ENCODE assay signal across 18 cellular contexts in the genomic region with DNA sequence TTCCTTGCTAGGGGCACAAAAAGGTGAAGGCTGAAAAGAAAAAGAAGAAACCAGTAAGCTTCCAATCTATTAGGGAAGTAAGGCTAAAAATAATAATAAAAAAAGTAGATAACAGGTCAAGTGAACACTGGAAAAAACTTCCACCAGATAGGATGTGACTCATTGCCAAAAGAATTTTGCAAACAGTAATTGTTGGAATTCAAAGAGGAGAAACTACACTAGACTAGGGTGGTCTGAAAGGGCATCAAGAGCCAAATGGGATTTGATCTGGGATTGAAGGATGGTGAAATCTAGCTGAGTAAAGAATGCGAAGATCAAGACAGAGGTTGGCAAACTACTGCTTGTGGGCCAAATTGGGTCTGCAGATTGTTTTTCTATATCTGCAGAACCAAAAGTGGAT. TPM values are rescaled to one million over a fixed set of nuclear protein-coding genes. Genes with fewer than 3 reads are reported as not detected.
A peak's percentile ranks its signal among the peaks of the same experiment; 100 is the strongest.
DNase-seq lines count a peak whose midpoint lies in the region; ATAC-seq, FAIRE-seq and TF ChIP-seq lines count a peak whose summit lies in the region.
"Had no signal": no experiment of that assay in that cellular context is flagged by ENCODE, and none has a peak within 500 bp of the region (broad histone marks: within the 10 kb centered on the region; RNA-seq: fewer than 3 reads in every experiment).

No MANE protein-coding gene starts in this region.

- in situ Hi-C loops in mammary epithelial cell (cut with MboI; ENCODE audit: low sequenced_read_pairs in 2 of 2): no loop called here

- peak overlapping the region; percentile 18 for H3K4me2 ChIP-seq in mammary epithelial cell (ENCODE audit: insufficient read depth, low read depth, low read length)
- H3K4me2 ChIP-seq in keratinocyte (ENCODE audit: control insufficient read depth, extremely low read depth, insufficient read depth, low read depth, low read length): peak overlapping the region; percentile 40

- 100% methylated on average over 1 of the region's 1 CpG for WGBS in mammary epithelial cell (ENCODE audit: low coverage, missing lambda C conversion rate)

- no peaks in the 10 kb centered on the region for H3K79me2 ChIP-seq in mammary epithelial cell (ENCODE audit: insufficient read depth, low read length)
- H3K79me2 ChIP-seq in keratinocyte (ENCODE audit: control insufficient read depth, insufficient read depth, low read length): no peaks in the 10 kb centered on the region

- CTCF ChIA-PET in HEK293 (lab: Yijun Ruan, JAX) (interaction anchor here (0.6 kb wide), 1 partner anchor 56 kb away, joined by 3 read pairs; no protein-coding TSS in a partner anchor), mammary epithelial cell (lab: Charles Lee; ENCODE audit: low non-redundant PET) (no interaction called here)

- H3K9me3 ChIP-seq in HEK293 (ENCODE audit: control insufficient read depth, insufficient read depth, low read depth, low read length) (no peaks in the 10 kb centered on the region; the same call in 1 of the 2 replicates), mammary epithelial cell (replicated peaks; ENCODE audit: insufficient read depth, low read length) (no peaks in the 10 kb centered on the region), keratinocyte (ENCODE audit: control insufficient read depth, low read depth, low read length) (no peaks in the 10 kb centered on the region)
- H3K9me3 ChIP-seq: body of pancreas, mucosa of descending colon, psoas muscle had no signal

- H4K20me1 ChIP-seq in mammary epithelial cell (ENCODE audit: insufficient read depth, low read length): no peaks in the 10 kb centered on the region
- no peaks in the 10 kb centered on the region for H4K20me1 ChIP-seq in keratinocyte (ENCODE audit: control insufficient read depth, extremely low read depth, insufficient read depth, low read length)

- H3K4me3 ChIP-seq in HEK293 (ENCODE audit: low read depth, low read length) (no peak overlapping the region), mammary epithelial cell (replicated peaks in 1 of 3; ENCODE audit: insufficient read depth in 1 of 3, low read depth in 2 of 3, low read length in 3 of 3) (no peak overlapping the region), keratinocyte (ENCODE audit: control insufficient read depth in 2 of 3, extremely low read depth in 1 of 3, insufficient read depth in 2 of 3, low read depth in 1 of 3, low read length in 3 of 3) (no peak overlapping the region)
- H3K4me3 ChIP-seq: body of pancreas, mucosa of descending colon, psoas muscle had no signal

- no TSS peak for BruUV-seq in mammary epithelial cell (replicated peaks; lab: Mats Ljungman, UMichigan)

- H3K4me1 ChIP-seq in HEK293 (ENCODE audit: control insufficient read depth, insufficient read depth, low read length): no peaks in the 10 kb centered on the region
- peaks cover 10% of the 10 kb centered on the region for H3K4me1 ChIP-seq in mammary epithelial cell (ENCODE audit: insufficient read depth, low read length)
- H3K4me1 ChIP-seq in keratinocyte (ENCODE audit: control insufficient read depth, extremely low read depth, insufficient read depth, low read length): peaks cover 11% of the 10 kb centered on the region
- H3K4me1 ChIP-seq: body of pancreas, psoas muscle had no signal

- intact Hi-C loops in mammary epithelial cell (cut with micrococcal nuclease): no loop called here

- POLR2A ChIA-PET in HEK293 (lab: Yijun Ruan, JAX): no interaction called here

- H2AFZ ChIP-seq in mammary epithelial cell (ENCODE audit: low read depth, low read length) (no peak overlapping the region), keratinocyte (ENCODE audit: control insufficient read depth, low read length) (no peak overlapping the region)

- no peaks in the 10 kb centered on the region for H3K9me1 ChIP-seq in keratinocyte (ENCODE audit: control insufficient read depth, extremely low read depth, insufficient read depth, low read length)

- no peak for FAIRE-seq in keratinocyte (lab: Jason Lieb, UNC)
- FAIRE-seq: endometrium had no signal

- TF ChIP-seq CTCF in HEK293 (tag by site-specific recombination; IDR thresholded peaks at IDR 0.05) (no peak), mammary epithelial cell (conservative IDR thresholded peaks at IDR 0.05 in 1 of 2, IDR thresholded peaks at IDR 0.05 in 1 of 2; ENCODE audit: extremely low read depth in 1 of 2, insufficient read depth in 1 of 2, low read depth in 1 of 2, low read length in 2 of 2) (no peak), keratinocyte (optimal IDR thresholded peaks at IDR 0.05 in 1 of 3, IDR thresholded peaks at IDR 0.05 in 1 of 3, conservative IDR thresholded peaks at IDR 0.05 in 1 of 3; ENCODE audit: extremely low read depth in 1 of 3, insufficient read depth in 2 of 3, low read length in 3 of 3) (no peak)

- no peaks in the 10 kb centered on the region for H3K27me3 ChIP-seq in mammary epithelial cell (ENCODE audit: insufficient read depth, low read length)
- H3K27me3 ChIP-seq in keratinocyte (ENCODE audit: control insufficient read depth, extremely low read depth, insufficient read depth, low read length): no peaks in the 10 kb centered on the region
- H3K27me3 ChIP-seq: body of pancreas had no signal

- no peak overlapping the region for H3K9ac ChIP-seq in mammary epithelial cell (ENCODE audit: insufficient read depth, low read length)
- H3K9ac ChIP-seq in keratinocyte (ENCODE audit: control insufficient read depth, extremely low read depth, insufficient read depth, low read length): no peak overlapping the region

- DNase-seq in A172 (ENCODE audit: low spot score) (peak; percentile 53), mammary epithelial cell (no peak), keratinocyte (ENCODE audit: low read depth, low spot score) (no peak), cerebellar cortex (ENCODE audit: low spot score) (no peak), pons (ENCODE audit: low spot score) (no peak)
- DNase-seq: activated CD4-positive, alpha-beta T cell treated with anti-CD3 and anti-CD28 coated beads for 36 hours; activated T-cell treated with anti-CD3 and anti-CD28 coated beads, Interleukin-2, amount 50 U/mL, for 4 hours; body of pancreas; DMS79 treated with DMSO at 0.1 percent for 48 hours; H7; mucosa of descending colon; NCI-H2171; psoas muscle; T-helper 1 cell had no signal

- H3K27ac ChIP-seq in HEK293 (ENCODE audit: extremely low read depth, low read depth, low read length) (no peak overlapping the region), mammary epithelial cell (ENCODE audit: insufficient read depth, low read depth, low read length) (no peak overlapping the region), keratinocyte (ENCODE audit: control insufficient read depth, insufficient read depth, low read length) (no peak overlapping the region)
- H3K27ac ChIP-seq: body of pancreas, psoas muscle had no signal

- dilution Hi-C loops in mammary epithelial cell (cut with HindIII; ENCODE audit: low sequenced_read_pairs): no loop called here
- dilution Hi-C loops in keratinocyte (cut with MboI; ENCODE audit: extremely low pct_ligation_motif_present, low sequenced_read_pairs): no loop called here

- H3K36me3 ChIP-seq in HEK293 (ENCODE audit: control insufficient read depth in 2 of 2, insufficient read depth in 1 of 2, low read length in 2 of 2) (no peaks in the 10 kb centered on the region), mammary epithelial cell (ENCODE audit: insufficient read depth, low read length) (no peaks in the 10 kb centered on the region), keratinocyte (ENCODE audit: control insufficient read depth in 2 of 2, extremely low read depth in 1 of 2, insufficient read depth in 2 of 2, low read length in 2 of 2) (no peaks in the 10 kb centered on the region)

- ATAC-seq in GM18502 (IDR thresholded peaks at IDR 0.05; ENCODE audit: poor library complexity, unreplicated experiment) (no peak), GM19035 (IDR thresholded peaks at IDR 0.05; ENCODE audit: unreplicated experiment) (no peak)
- ATAC-seq: activated CD4-positive, alpha-beta T cell treated with anti-CD3 and anti-CD28 coated beads for 36 hours; activated T-cell treated with anti-CD3 and anti-CD28 coated beads, Interleukin-2, amount 50 U/mL, for 4 hours; body of pancreas; psoas muscle had no signal

TF ChIP-seq in HEK293, 187 proteins besides CTCF, POLR2A, EP300 and RAD21:
- TF ChIP-seq ZNF785 (tag by site-specific recombination; IDR thresholded peaks at IDR 0.05): no peak
- TF ChIP-seq, protein P1, sequence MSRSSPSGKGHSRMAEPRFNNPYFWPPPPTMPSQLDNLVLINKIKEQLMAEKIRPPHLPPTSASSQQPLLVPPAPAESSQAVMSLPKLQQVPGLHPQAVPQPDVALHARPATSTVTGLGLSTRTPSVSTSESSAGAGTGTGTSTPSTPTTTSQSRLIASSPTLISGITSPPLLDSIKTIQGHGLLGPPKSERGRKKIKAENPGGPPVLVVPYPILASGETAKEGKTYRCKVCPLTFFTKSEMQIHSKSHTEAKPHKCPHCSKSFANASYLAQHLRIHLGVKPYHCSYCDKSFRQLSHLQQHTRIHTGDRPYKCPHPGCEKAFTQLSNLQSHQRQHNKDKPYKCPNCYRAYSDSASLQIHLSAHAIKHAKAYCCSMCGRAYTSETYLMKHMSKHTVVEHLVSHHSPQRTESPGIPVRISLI (tag by site-specific recombination; IDR thresholded peaks at IDR 0.05): 0 out of 2 replicates have a peak, but pooled peaks have one; percentile 27

RNA-seq across cellular contexts. Expression of a gene that starts 6.0 kb away (rescaled TPM):
- 1.8 and 1.9 TPM in 2 replicates for total RNA-seq in A172 (2014; rRNA removed; shearing (Covaris generic))
- total RNA-seq in mammary epithelial cell: 1 to 10 TPM in 1 of 2 donors, not detected in 1; 1.7 TPM
- polyA plus RNA-seq in mammary epithelial cell: 0.03 TPM
- polyA minus RNA-seq in mammary epithelial cell: not detected
- polyA plus RNA-seq in keratinocyte: 0.08 to 0.09 TPM in 2 of 3 replicates, not detected in the other
- polyA plus RNA-seq in keratinocyte (2011; ENCODE audit: low read depth): not detected
- polyA plus RNA-seq in keratinocyte (2011; cell fraction: cytosol; rRNA removed): 0.02 TPM in 1 of 2 replicates, not detected in the other
- 0.01 TPM in 2 replicates for polyA plus RNA-seq in keratinocyte (2011; cell fraction: nucleus; rRNA removed)
- polyA plus RNA-seq in keratinocyte (2012; ENCODE audit: low replicate concordance): 0.07 TPM in 1 of 2 replicates, not detected in the other
- polyA minus RNA-seq in keratinocyte: not detected in 3 replicates
- not detected for polyA minus RNA-seq in keratinocyte (2011; cell fraction: cytosol; rRNA and poly(A)+ RNA removed)
- polyA minus RNA-seq in keratinocyte (2011; cell fraction: nucleus; rRNA and poly(A)+ RNA removed): not detected in 2 replicates
